ENCODE assay signal across 3 cellular contexts in the genomic region with DNA sequence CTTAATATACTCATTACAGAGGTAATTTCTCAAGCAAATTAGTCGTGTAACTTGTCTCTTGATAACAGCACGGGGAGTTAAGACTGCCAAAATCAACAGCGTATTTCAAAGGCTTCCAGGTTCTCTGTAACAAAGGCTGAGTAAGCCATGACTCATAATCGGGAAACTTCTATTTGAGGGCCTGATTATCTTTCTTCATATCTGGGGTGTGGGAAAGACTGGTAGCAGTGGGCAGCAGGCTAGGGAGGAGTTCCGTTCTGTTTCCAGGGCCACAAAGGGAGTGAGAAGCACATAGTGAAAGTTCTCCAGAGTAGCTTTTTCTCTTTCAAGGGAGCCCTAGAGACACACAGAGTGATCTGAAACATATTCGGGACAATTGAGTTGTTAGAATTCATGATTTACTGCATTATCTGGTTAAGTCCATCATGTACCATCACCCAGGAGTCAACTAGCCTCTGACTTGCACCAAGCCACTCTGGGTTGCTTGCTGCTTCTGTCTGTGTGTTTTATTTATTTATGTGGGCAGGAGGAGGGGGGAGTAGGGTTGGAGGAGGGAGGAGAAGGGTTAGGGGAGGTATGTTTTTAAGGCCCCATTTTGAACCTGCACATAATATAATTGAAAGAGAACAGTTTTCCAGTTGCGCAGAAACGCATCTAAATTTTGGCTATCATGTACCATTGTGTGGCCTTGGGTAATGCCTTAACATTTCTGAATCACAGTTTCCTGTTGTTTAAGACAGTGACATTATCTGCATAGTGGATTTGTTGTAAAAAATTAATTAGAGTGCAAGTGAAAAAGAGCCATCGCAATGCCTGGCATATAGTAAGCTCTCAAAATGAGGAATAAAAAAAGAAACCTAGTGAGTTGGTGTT.
TF ChIP-seq lines count a peak whose summit lies in the region.

No MANE protein-coding gene starts in this region.

TF ChIP-seq in A549, 52 proteins besides CTCF, POLR2A, EP300 and RAD21:
- TF ChIP-seq, protein P1, sequence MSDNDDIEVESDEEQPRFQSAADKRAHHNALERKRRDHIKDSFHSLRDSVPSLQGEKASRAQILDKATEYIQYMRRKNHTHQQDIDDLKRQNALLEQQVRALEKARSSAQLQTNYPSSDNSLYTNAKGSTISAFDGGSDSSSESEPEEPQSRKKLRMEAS (IDR thresholded peaks at IDR 0.05) = peak; percentile 77
- TF ChIP-seq CEBPB (IDR thresholded peaks at IDR 0.05) (peak in 1 of 2 experiments; percentile 63; a peak in 1 of 4 replicates), GATA3 (IDR thresholded peaks at IDR 0.05; ENCODE audit: borderline replicate concordance) (peak; percentile 95), JUN (IDR thresholded peaks at IDR 0.05) (peak; percentile 63 to 80; a peak in 3 of 5 replicates), BCL3 (IDR thresholded peaks at IDR 0.05) (peak; percentile 51; the same call in 1 of the 3 replicates), FOXS1 (CRISPR knock-in tag; IDR thresholded peaks at IDR 0.05) (peak; percentile 96; the same call in 1 of the 2 replicates), JUNB (IDR thresholded peaks at IDR 0.05) (peak; percentile 95), FOSL2 (IDR thresholded peaks at IDR 0.05) (peak; percentile 95), FOSL2 (CRISPR knock-in tag; IDR thresholded peaks at IDR 0.05) (peak; percentile 96), TFCP2L1 (CRISPR knock-in tag; IDR thresholded peaks at IDR 0.05) (no peak), SMC3 (IDR thresholded peaks at IDR 0.05) (0 out of 3 replicates have a peak, but pooled peaks have one; percentile 9), POLR2AphosphoS2 (conservative IDR thresholded peaks at IDR 0.05; ENCODE audit: low read length) (no peak), HOXA7 (CRISPR knock-in tag; IDR thresholded peaks at IDR 0.05) (no peak), EHMT2 (IDR thresholded peaks at IDR 0.05; ENCODE audit: low read depth) (no peak)

TF ChIP-seq in IMR-90, 13 proteins besides CTCF, POLR2A, EP300 and RAD21 (continued from another document):
- no peak for TF ChIP-seq CHD1 (IDR thresholded peaks at IDR 0.05; ENCODE audit: low read depth, low read length)
- no peak for TF ChIP-seq RFX5 (IDR thresholded peaks at IDR 0.05; ENCODE audit: low read depth, low read length)
- no peak for TF ChIP-seq USF2 (IDR thresholded peaks at IDR 0.05; ENCODE audit: low read depth, low read length)
- no peak for TF ChIP-seq RCOR1 (IDR thresholded peaks at IDR 0.05; ENCODE audit: insufficient replicate concordance, low read length)
- TF ChIP-seq CEBPB (IDR thresholded peaks at IDR 0.05; ENCODE audit: low read depth, low read length) = peak; percentile 57; the same call in 1 of the 2 replicates
- no peak for TF ChIP-seq MXI1 (IDR thresholded peaks at IDR 0.05; ENCODE audit: borderline replicate concordance, low read depth, low read length)
- TF ChIP-seq SMC3 (IDR thresholded peaks at IDR 0.05; ENCODE audit: low read depth, low read length) = no peak
- TF ChIP-seq MAZ (IDR thresholded peaks at IDR 0.05; ENCODE audit: borderline replicate concordance, low read depth, low read length) = peak; percentile 35; the same call in 1 of the 2 replicates
- peak; percentile 90 for TF ChIP-seq FOS (IDR thresholded peaks at IDR 0.05; ENCODE audit: low read depth, low read length)

TF ChIP-seq in WTC11, 78 proteins besides CTCF, POLR2A, EP300 and RAD21:
- TF ChIP-seq, protein P2, sequence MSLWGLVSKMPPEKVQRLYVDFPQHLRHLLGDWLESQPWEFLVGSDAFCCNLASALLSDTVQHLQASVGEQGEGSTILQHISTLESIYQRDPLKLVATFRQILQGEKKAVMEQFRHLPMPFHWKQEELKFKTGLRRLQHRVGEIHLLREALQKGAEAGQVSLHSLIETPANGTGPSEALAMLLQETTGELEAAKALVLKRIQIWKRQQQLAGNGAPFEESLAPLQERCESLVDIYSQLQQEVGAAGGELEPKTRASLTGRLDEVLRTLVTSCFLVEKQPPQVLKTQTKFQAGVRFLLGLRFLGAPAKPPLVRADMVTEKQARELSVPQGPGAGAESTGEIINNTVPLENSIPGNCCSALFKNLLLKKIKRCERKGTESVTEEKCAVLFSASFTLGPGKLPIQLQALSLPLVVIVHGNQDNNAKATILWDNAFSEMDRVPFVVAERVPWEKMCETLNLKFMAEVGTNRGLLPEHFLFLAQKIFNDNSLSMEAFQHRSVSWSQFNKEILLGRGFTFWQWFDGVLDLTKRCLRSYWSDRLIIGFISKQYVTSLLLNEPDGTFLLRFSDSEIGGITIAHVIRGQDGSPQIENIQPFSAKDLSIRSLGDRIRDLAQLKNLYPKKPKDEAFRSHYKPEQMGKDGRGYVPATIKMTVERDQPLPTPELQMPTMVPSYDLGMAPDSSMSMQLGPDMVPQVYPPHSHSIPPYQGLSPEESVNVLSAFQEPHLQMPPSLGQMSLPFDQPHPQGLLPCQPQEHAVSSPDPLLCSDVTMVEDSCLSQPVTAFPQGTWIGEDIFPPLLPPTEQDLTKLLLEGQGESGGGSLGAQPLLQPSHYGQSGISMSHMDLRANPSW (CRISPR knock-in tag; conservative IDR thresholded peaks at IDR 0.05; ENCODE audit: low read depth) = no peak
- no peak for TF ChIP-seq NFATC4 (CRISPR knock-in tag; IDR thresholded peaks at IDR 0.05)
